ENCODE assay signal across 1 cellular context in the genomic region with DNA sequence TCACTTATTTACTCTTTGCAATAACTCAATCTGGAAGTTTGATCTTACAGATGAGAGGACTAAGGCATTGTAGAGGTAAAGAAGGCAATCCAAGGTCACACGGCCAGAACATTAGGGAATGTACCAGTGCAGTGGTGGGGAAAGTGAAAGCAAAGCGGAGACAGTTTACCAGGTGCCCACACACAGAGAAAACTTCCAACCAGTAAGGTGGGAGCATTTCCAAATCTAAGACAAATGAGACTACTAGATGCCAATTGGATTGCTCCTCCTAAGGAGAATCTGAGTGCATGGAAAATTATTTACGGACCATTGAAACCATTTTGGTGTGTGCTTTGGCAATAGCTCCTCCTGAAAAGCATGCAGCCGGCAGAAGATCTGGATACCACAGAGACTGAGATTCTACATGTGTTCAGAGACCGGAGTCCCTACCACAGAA.
TF ChIP-seq lines count a peak whose summit lies in the region.

No MANE protein-coding gene starts in this region.

TF ChIP-seq in K562, 482 proteins besides CTCF, POLR2A, EP300 and RAD21:
- TF ChIP-seq HES1 (IDR thresholded peaks at IDR 0.05; ENCODE audit: low read depth) (no peak), BCL6 (CRISPR knock-in tag; IDR thresholded peaks at IDR 0.05) (no peak), RBM25 (IDR thresholded peaks at IDR 0.05; ENCODE audit: low read depth, low read length, severe bottlenecking) (no peak), ZNF449 (CRISPR knock-in tag; IDR thresholded peaks at IDR 0.05) (no peak), ZNF311 (CRISPR knock-in tag; IDR thresholded peaks at IDR 0.05) (no peak), NFXL1 (CRISPR knock-in tag; IDR thresholded peaks at IDR 0.05) (no peak), E2F3 (CRISPR knock-in tag; IDR thresholded peaks at IDR 0.05) (no peak), ESRRA (IDR thresholded peaks at IDR 0.05; ENCODE audit: borderline replicate concordance, low read depth) (peak; percentile 61), PRDM10 (IDR thresholded peaks at IDR 0.05; ENCODE audit: partially characterized antibody) (peak; percentile 50), CHD7 (IDR thresholded peaks at IDR 0.05; ENCODE audit: low read depth, low read length) (no peak)
